8 cellular contexts compared by ENCODE assay signal in genomic region chr12:82456633-82457032, GRCh38.
"Had no signal": no experiment of that assay in that cellular context is flagged by ENCODE, and none has a peak within 500 bp of the region (broad histone marks: within the 10 kb centered on the region; RNA-seq: fewer than 3 reads in every experiment).

No MANE protein-coding gene starts in this region.

- ATAC-seq: HCT116 had no signal

- H3K4me1 ChIP-seq: HAP-1 had no signal

- H3K9ac ChIP-seq: GM23248 had no signal

- DNase-seq: GM23248, GOT3, H7, HFFc6, KBM-7 had no signal

- FAIRE-seq: HTR-8/SVneo had no signal

- H3K27ac ChIP-seq: GM23248 had no signal

- H3K4me3 ChIP-seq: GM23248, HAP-1 had no signal

- H3K9me3 ChIP-seq: HAP-1 had no signal

- H3K36me3 ChIP-seq: HAP-1 had no signal

- H2AFZ ChIP-seq: GM23248 had no signal
